1 cellular context compared by ENCODE assay signal in the genomic region with DNA sequence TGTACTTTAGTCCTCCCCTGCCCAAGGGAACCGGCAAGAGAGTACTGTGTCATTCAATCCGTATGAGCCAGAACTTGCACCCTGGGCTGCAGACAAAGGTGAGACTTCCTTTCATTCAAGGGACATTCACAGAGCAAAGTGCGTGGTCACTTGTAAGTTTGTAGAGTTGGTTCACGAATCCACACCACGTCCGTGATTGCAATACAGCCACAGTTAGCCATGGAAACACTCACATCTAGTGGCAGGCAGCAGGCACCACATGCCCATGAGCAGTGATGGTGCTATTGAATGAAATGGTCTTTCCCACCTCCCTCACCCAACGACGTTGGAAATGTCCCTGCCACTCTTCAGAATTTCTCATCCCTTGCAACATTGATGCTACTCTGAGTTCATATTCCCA.
TF ChIP-seq lines count a peak whose summit lies in the region.

No MANE protein-coding gene starts in this region.

TF ChIP-seq in HepG2, 621 proteins besides CTCF, POLR2A, EP300 and RAD21 (continued from another document):
- TF ChIP-seq, protein P1, sequence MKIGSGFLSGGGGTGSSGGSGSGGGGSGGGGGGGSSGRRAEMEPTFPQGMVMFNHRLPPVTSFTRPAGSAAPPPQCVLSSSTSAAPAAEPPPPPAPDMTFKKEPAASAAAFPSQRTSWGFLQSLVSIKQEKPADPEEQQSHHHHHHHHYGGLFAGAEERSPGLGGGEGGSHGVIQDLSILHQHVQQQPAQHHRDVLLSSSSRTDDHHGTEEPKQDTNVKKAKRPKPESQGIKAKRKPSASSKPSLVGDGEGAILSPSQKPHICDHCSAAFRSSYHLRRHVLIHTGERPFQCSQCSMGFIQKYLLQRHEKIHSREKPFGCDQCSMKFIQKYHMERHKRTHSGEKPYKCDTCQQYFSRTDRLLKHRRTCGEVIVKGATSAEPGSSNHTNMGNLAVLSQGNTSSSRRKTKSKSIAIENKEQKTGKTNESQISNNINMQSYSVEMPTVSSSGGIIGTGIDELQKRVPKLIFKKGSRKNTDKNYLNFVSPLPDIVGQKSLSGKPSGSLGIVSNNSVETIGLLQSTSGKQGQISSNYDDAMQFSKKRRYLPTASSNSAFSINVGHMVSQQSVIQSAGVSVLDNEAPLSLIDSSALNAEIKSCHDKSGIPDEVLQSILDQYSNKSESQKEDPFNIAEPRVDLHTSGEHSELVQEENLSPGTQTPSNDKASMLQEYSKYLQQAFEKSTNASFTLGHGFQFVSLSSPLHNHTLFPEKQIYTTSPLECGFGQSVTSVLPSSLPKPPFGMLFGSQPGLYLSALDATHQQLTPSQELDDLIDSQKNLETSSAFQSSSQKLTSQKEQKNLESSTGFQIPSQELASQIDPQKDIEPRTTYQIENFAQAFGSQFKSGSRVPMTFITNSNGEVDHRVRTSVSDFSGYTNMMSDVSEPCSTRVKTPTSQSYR (CRISPR knock-in tag; IDR thresholded peaks at IDR 0.05; ENCODE audit: borderline replicate concordance), result no peak
- TF ChIP-seq HNF4G (IDR thresholded peaks at IDR 0.05; ENCODE audit: borderline replicate concordance, low read depth, low read length), result no peak
- TF ChIP-seq HNF4G (CRISPR knock-in tag; IDR thresholded peaks at IDR 0.05; ENCODE audit: borderline replicate concordance, low read depth), result no peak
- no peak for TF ChIP-seq MED13 (CRISPR knock-in tag; IDR thresholded peaks at IDR 0.05)
- no peak for TF ChIP-seq ZNF569 (CRISPR knock-in tag; IDR thresholded peaks at IDR 0.05; ENCODE audit: borderline replicate concordance)
- TF ChIP-seq ZNF30 (CRISPR knock-in tag; IDR thresholded peaks at IDR 0.05), result no peak
- TF ChIP-seq XBP1 (CRISPR knock-in tag; IDR thresholded peaks at IDR 0.05), result no peak
- no peak for TF ChIP-seq ZSCAN29 (CRISPR knock-in tag; conservative IDR thresholded peaks at IDR 0.05)
- TF ChIP-seq, protein P2, sequence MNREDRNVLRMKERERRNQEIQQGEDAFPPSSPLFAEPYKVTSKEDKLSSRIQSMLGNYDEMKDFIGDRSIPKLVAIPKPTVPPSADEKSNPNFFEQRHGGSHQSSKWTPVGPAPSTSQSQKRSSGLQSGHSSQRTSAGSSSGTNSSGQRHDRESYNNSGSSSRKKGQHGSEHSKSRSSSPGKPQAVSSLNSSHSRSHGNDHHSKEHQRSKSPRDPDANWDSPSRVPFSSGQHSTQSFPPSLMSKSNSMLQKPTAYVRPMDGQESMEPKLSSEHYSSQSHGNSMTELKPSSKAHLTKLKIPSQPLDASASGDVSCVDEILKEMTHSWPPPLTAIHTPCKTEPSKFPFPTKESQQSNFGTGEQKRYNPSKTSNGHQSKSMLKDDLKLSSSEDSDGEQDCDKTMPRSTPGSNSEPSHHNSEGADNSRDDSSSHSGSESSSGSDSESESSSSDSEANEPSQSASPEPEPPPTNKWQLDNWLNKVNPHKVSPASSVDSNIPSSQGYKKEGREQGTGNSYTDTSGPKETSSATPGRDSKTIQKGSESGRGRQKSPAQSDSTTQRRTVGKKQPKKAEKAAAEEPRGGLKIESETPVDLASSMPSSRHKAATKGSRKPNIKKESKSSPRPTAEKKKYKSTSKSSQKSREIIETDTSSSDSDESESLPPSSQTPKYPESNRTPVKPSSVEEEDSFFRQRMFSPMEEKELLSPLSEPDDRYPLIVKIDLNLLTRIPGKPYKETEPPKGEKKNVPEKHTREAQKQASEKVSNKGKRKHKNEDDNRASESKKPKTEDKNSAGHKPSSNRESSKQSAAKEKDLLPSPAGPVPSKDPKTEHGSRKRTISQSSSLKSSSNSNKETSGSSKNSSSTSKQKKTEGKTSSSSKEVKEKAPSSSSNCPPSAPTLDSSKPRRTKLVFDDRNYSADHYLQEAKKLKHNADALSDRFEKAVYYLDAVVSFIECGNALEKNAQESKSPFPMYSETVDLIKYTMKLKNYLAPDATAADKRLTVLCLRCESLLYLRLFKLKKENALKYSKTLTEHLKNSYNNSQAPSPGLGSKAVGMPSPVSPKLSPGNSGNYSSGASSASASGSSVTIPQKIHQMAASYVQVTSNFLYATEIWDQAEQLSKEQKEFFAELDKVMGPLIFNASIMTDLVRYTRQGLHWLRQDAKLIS (CRISPR knock-in tag; IDR thresholded peaks at IDR 0.05), result no peak
